ENCODE assay signal across 23 cellular contexts in genomic region chr21:36882776-36883175, GRCh38.
A peak's percentile ranks its signal among the peaks of the same experiment; 100 is the strongest.
DNase-seq lines count a peak whose midpoint lies in the region; ATAC-seq, FAIRE-seq and TF ChIP-seq lines count a peak whose summit lies in the region.
"Had no signal": no experiment of that assay in that cellular context is flagged by ENCODE, and none has a peak within 500 bp of the region (broad histone marks: within the 10 kb centered on the region; RNA-seq: fewer than 3 reads in every experiment).

No MANE protein-coding gene starts in this region.

- H3K4me3 ChIP-seq in A549 (no peak overlapping the region), SJSA1 (no peak overlapping the region), epithelial cell of esophagus (ENCODE audit: low read length) (no peak overlapping the region), fibroblast of villous mesenchyme (ENCODE audit: low read depth, low read length) (no peak overlapping the region)

- no peak for TF ChIP-seq POLR2A in A549 (IDR thresholded peaks at IDR 0.05; ENCODE audit: low read length)

- H3K27me3 ChIP-seq in SJSA1 (replicated peaks), result no peaks in the 10 kb centered on the region

- peaks cover 10% of the 10 kb centered on the region; the same call in 1 of the 2 replicates for H3K36me3 ChIP-seq in SJSA1

- H3K9me3 ChIP-seq in A549, result peaks cover 10% of the 10 kb centered on the region
- peaks cover 5% of the 10 kb centered on the region; the same call in 1 of the 2 replicates for H3K9me3 ChIP-seq in SJSA1 (replicated peaks)

- ATAC-seq in A549 (no peak), HG03354 (IDR thresholded peaks at IDR 0.05; ENCODE audit: poor library complexity, severe bottlenecking, unreplicated experiment) (no peak), GM19328 (IDR thresholded peaks at IDR 0.05; ENCODE audit: unreplicated experiment) (no peak), HG03095 (IDR thresholded peaks at IDR 0.05; ENCODE audit: unreplicated experiment) (no peak)

- no peak for TF ChIP-seq EP300 in A549 (IDR thresholded peaks at IDR 0.05)

- FAIRE-seq in A549 (lab: Jason Lieb, UNC), result no peak

- 71% methylated on average over 4 of the region's 4 CpGs for WGBS in A549 (ENCODE audit: missing lambda C conversion rate)

- TF ChIP-seq RAD21 in A549 (conservative IDR thresholded peaks at IDR 0.05 in 1 of 2, IDR thresholded peaks at IDR 0.05 in 1 of 2), result no peak

- H3K4me1 ChIP-seq in A549 (peaks cover 41% of the 10 kb centered on the region), SJSA1 (replicated peaks) (peaks cover 57% of the 10 kb centered on the region)

- DNase-seq in A549 (ENCODE audit: low read depth in 1 of 2, low spot score in 1 of 2) (peak in 1 of 2 experiments; percentile 37), SJSA1 (ENCODE audit: low read depth in 1 of 2, low spot score in 2 of 2) (peak in 1 of 2 experiments; percentile 50), epithelial cell of esophagus (ENCODE audit: low read depth) (peak; percentile 16), fibroblast of villous mesenchyme (ENCODE audit: low read depth) (peak; percentile 24), NCI-H187 (lab: John Stamatoyannopoulos, UW) (no peak)
- DNase-seq: AML-193; CD8-positive, alpha-beta memory T cell; DMS53; EL; Kasumi-1; NCI-H1417; NCI-H1694 treated with DMSO at 0.1 percent for 48 hours; NCI-H2227 treated with DMSO at 0.1 percent for 48 hours; NCI-H510A treated with DMSO at 0.1 percent for 48 hours; NCI-H748 treated with DMSO at 0.1 percent for 48 hours; SHP77 treated with DMSO at 0.1 percent for 48 hours; SK-N-SH had no signal

- peak overlapping the region; percentile 73 for H3K4me2 ChIP-seq in A549
- H3K4me2 ChIP-seq: SK-N-SH had no signal

- H3K27ac ChIP-seq in A549 (peak overlapping the region; percentile 87 to 90), SJSA1 (peak overlapping the region; percentile 82)
- H3K27ac ChIP-seq: 22Rv1, C4-2B, RWPE1 had no signal

- POLR2A ChIA-PET in A549 (lab: Yijun Ruan, JAX), result no interaction called here

- TF ChIP-seq CTCF in A549 (IDR thresholded peaks at IDR 0.05), result no peak
- no peak for TF ChIP-seq CTCF in epithelial cell of esophagus (IDR thresholded peaks at IDR 0.05; ENCODE audit: insufficient read depth, low read depth, low read length, missing control alignments)
- no peak for TF ChIP-seq CTCF in fibroblast of villous mesenchyme (IDR thresholded peaks at IDR 0.05; ENCODE audit: insufficient read depth, low read depth, low read length)

- CTCF ChIA-PET in A549 (lab: Yijun Ruan, JAX), result interaction anchor here (1.1 to 2.2 kb wide), 4 partner anchors 29 to 463 kb away, joined by 3 to 7 read pairs (median 4); no protein-coding TSS in a partner anchor

TF ChIP-seq in A549, 52 proteins besides CTCF, POLR2A, EP300 and RAD21:
- TF ChIP-seq ATOH8 (CRISPR knock-in tag; IDR thresholded peaks at IDR 0.05; ENCODE audit: low read depth), result no peak
- no peak for TF ChIP-seq HDAC2 (IDR thresholded peaks at IDR 0.05)
- 0 out of 4 replicates have a peak, but pooled peaks of 1 of the 2 experiments have one; percentile 4 for TF ChIP-seq CEBPB (IDR thresholded peaks at IDR 0.05)
- TF ChIP-seq KDM5A (IDR thresholded peaks at IDR 0.05), result no peak
- no peak for TF ChIP-seq ZSCAN20 (CRISPR knock-in tag; IDR thresholded peaks at IDR 0.05)
- no peak for TF ChIP-seq HOXB13 (CRISPR knock-in tag; IDR thresholded peaks at IDR 0.05; ENCODE audit: low read depth)

Comparison
In these comparisons a context has a peak if more than half of its experiments do, and no peak if none do; other contexts are left out.
1. DNase-seq: peak in epithelial cell of esophagus (single experiment) and fibroblast of villous mesenchyme (single experiment); none in NCI-H187 (0 of 2).